Comparison of ENCODE assay signal across 3 cellular contexts in the genomic region with DNA sequence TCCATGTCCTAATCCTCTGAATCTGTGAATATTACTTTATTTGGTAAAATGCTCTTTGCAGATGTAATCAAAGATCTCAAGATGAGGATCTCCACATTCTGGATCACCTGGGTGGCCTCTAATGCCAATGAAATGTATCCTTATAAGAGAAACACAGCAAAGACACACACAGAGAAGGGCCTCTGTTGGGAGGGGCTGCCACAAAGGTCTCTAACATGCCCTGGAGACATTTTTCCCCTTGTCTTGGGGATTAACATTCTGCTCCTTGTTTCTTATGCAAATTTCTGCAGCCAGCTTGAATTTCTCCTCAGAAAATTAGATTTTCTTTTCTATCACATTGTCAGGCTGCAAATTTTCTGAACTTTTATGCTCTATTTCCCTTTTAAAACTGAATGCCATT. TPM values are rescaled to one million over a fixed set of nuclear protein-coding genes. Genes with fewer than 3 reads are reported as not detected.
"Had no signal": no experiment of that assay in that cellular context is flagged by ENCODE, and none has a peak within 500 bp of the region (broad histone marks: within the 10 kb centered on the region; RNA-seq: fewer than 3 reads in every experiment).

No MANE protein-coding gene starts in this region.

RNA-seq across cellular contexts. Expression of a gene that starts 17.3 kb away (rescaled TPM):
- total RNA-seq: H9, HFFc6 had no signal
- polyA plus RNA-seq: GM23248 had no signal
